Comparison of ENCODE assay signal across 14 cellular contexts in the genomic region with DNA sequence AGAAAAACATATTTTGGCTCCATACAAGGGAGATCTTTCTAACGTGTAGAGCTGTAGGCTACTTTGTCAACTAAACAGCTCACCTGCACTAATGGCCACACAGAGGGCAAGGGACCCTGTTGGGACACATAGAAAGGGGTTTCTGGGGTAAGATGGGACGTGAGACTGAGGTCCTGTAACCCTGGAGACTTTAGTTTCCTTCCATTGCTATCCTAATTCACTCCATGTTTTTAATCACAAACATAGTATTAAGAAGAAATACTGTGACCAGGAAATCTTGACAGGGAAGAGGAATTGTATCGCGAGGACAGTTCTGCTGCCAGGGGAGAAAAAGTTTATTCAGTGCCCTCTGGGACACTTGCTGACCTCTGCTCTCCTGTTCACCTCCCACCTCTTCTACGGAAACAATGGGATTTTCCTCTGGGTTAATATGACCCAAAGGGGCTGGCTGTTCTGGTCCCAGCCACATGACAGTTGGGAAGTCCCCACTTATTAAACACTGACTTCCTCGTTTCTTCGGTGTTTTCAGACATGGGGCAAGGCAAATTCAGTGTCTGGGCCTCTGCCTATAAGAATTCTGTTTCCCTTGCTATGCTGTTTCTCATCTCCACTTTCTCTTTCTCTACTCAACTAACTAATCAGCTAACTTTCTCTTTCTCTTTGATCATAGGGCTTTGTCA.
DNase-seq lines count a peak whose midpoint lies in the region; ATAC-seq and TF ChIP-seq lines count a peak whose summit lies in the region.
"Had no signal": no experiment of that assay in that cellular context is flagged by ENCODE, and none has a peak within 500 bp of the region (broad histone marks: within the 10 kb centered on the region; RNA-seq: fewer than 3 reads in every experiment).

No MANE protein-coding gene starts in this region.

- no peaks in the 10 kb centered on the region for H3K4me1 ChIP-seq in mesendoderm (ENCODE audit: control insufficient read depth, low read depth, low read length)

- no peak overlapping the region for H2AK5ac ChIP-seq in mesendoderm (ENCODE audit: low read length)

- H2BK15ac ChIP-seq in mesendoderm (replicated peaks; ENCODE audit: low read depth) = no peak overlapping the region

- H3K18ac ChIP-seq in mesendoderm (ENCODE audit: low read length) = no peak overlapping the region

- no peaks in the 10 kb centered on the region for H3K27me3 ChIP-seq in mesendoderm (ENCODE audit: insufficient read depth, low read length, poor library complexity)

- DNase-seq in nephron progenitor cell (no peak), islet precursor cell (no peak), mesendoderm (no peak)
- no peak for DNase-seq in stimulated activated CD4-positive, alpha-beta T cell treated with anti-CD3 and anti-CD28 coated beads, Interleukin-2, amount 100 ng/mL, for 24 hours
- DNase-seq: effector memory CD4-positive, alpha-beta T cell; H7; hypothalamus; natural killer cell had no signal

- H3K4ac ChIP-seq in mesendoderm (ENCODE audit: low read depth, low read length) = no peak overlapping the region

- H3K27ac ChIP-seq in mesendoderm (ENCODE audit: low read depth, low read length) = no peak overlapping the region

- H4K8ac ChIP-seq in mesendoderm (ENCODE audit: low read depth, low read length) = no peak overlapping the region

- H3K4me3 Mint-ChIP-seq in nephron progenitor cell = no peak overlapping the region
- no peak overlapping the region for H3K4me3 Mint-ChIP-seq in activated T-helper 17 cell treated with anti-CD3 and anti-CD28 coated beads, Interleukin-2, amount 50 U/mL, for 72 hours
- H3K4me3 Mint-ChIP-seq: activated naive CD8-positive, alpha-beta T cell; natural killer cell had no signal

- H3K36me3 ChIP-seq in mesendoderm (ENCODE audit: control insufficient read depth, insufficient read depth, low read length) = no peaks in the 10 kb centered on the region

- WGBS in mesendoderm (ENCODE audit: extremely low coverage, insufficient coverage, low lambda C conversion rate) = no CpG with 5 or more reads among the region's 7 CpGs

- ATAC-seq in GM18868 (IDR thresholded peaks at IDR 0.05; ENCODE audit: unreplicated experiment) = peak; percentile 98
- peak; percentile 97 for ATAC-seq in GM21576 (IDR thresholded peaks at IDR 0.05; ENCODE audit: unreplicated experiment)
- peak; percentile 93 for ATAC-seq in HG03139 (IDR thresholded peaks at IDR 0.05; ENCODE audit: unreplicated experiment)
- no peak for ATAC-seq in activated T-helper 17 cell treated with anti-CD3 and anti-CD28 coated beads, Interleukin-2, amount 50 U/mL, for 72 hours (replicated peaks)
- ATAC-seq: natural killer cell, Panc1 had no signal

- no peaks in the 10 kb centered on the region for H3K9me3 Mint-ChIP-seq in nephron progenitor cell
- H3K9me3 Mint-ChIP-seq in activated T-helper 17 cell treated with anti-CD3 and anti-CD28 coated beads, Interleukin-2, amount 50 U/mL, for 72 hours = peaks cover 4% of the 10 kb centered on the region

- H3K79me2 ChIP-seq in mesendoderm (ENCODE audit: control insufficient read depth, insufficient read depth, low read length) = no peaks in the 10 kb centered on the region

- H3K23ac ChIP-seq in mesendoderm (ENCODE audit: low read length) = no peak overlapping the region

- no peak for TF ChIP-seq CTCF in nephron progenitor cell (IDR thresholded peaks at IDR 0.05)

- no peak overlapping the region for H4K5ac ChIP-seq in mesendoderm (ENCODE audit: low read length)

- peak overlapping the region; percentile 31 for H3K27ac Mint-ChIP-seq in nephron progenitor cell
- no peak overlapping the region for H3K27ac Mint-ChIP-seq in activated T-helper 17 cell treated with anti-CD3 and anti-CD28 coated beads, Interleukin-2, amount 50 U/mL, for 72 hours
- H3K27ac Mint-ChIP-seq: activated naive CD8-positive, alpha-beta T cell; natural killer cell had no signal

- no peak overlapping the region for H3K4me3 ChIP-seq in mesendoderm (ENCODE audit: low read length)

- no peak overlapping the region for H3K56ac ChIP-seq in mesendoderm (ENCODE audit: low read length)

- H2BK120ac ChIP-seq in mesendoderm (ENCODE audit: low read depth, low read length) = no peak overlapping the region

- no peak overlapping the region for H2BK5ac ChIP-seq in mesendoderm (ENCODE audit: low read length)

- H3K36me3 Mint-ChIP-seq in nephron progenitor cell (ENCODE audit: low read depth) = no peaks in the 10 kb centered on the region
- H3K36me3 Mint-ChIP-seq in activated T-helper 17 cell treated with anti-CD3 and anti-CD28 coated beads, Interleukin-2, amount 50 U/mL, for 72 hours (ENCODE audit: low read depth) = no peaks in the 10 kb centered on the region
- H3K36me3 Mint-ChIP-seq: activated naive CD8-positive, alpha-beta T cell; natural killer cell had no signal

- H3K4me1 Mint-ChIP-seq in nephron progenitor cell = peaks cover 28% of the 10 kb centered on the region
- H3K4me1 Mint-ChIP-seq in activated T-helper 17 cell treated with anti-CD3 and anti-CD28 coated beads, Interleukin-2, amount 50 U/mL, for 72 hours = no peaks in the 10 kb centered on the region
- H3K4me1 Mint-ChIP-seq: natural killer cell had no signal

- no peak overlapping the region for H3K9ac ChIP-seq in mesendoderm (ENCODE audit: low read length)

- no peak overlapping the region for H3K4me2 ChIP-seq in mesendoderm (ENCODE audit: low read length)

- H3K27me3 Mint-ChIP-seq in nephron progenitor cell (ENCODE audit: low read depth, poor library complexity) = peaks cover 9% of the 10 kb centered on the region
- H3K27me3 Mint-ChIP-seq in activated T-helper 17 cell treated with anti-CD3 and anti-CD28 coated beads, Interleukin-2, amount 50 U/mL, for 72 hours = peaks cover 13% of the 10 kb centered on the region

- no peaks in the 10 kb centered on the region for H3K79me1 ChIP-seq in mesendoderm (ENCODE audit: low read length)
